In genomic region chr7:2472744-2473143, GRCh38 we compare ENCODE assay signal across 1 cellular context.
TF ChIP-seq lines count a peak whose summit lies in the region.

No MANE protein-coding gene starts in this region.

TF ChIP-seq in H1, 55 proteins besides CTCF, POLR2A, EP300 and RAD21:
- no peak for TF ChIP-seq BCL11A (IDR thresholded peaks at IDR 0.05; ENCODE audit: low read depth in 2 of 2, low read length in 2 of 2)
- TF ChIP-seq CHD2 (IDR thresholded peaks at IDR 0.05; ENCODE audit: low read length), result no peak
- TF ChIP-seq ZNF274 (IDR thresholded peaks at IDR 0.05; ENCODE audit: borderline replicate concordance, extremely low read depth, low read length), result no peak
- no peak for TF ChIP-seq RBBP5 (IDR thresholded peaks at IDR 0.05; ENCODE audit: borderline replicate concordance, low read depth, low read length)
- TF ChIP-seq SAP30 (IDR thresholded peaks at IDR 0.05; ENCODE audit: insufficient read depth, insufficient replicate concordance, low read length), result no peak
- TF ChIP-seq EGR1 (IDR thresholded peaks at IDR 0.05; ENCODE audit: borderline replicate concordance, low read depth, low read length), result no peak
- no peak for TF ChIP-seq TCF12 (IDR thresholded peaks at IDR 0.05; ENCODE audit: low read depth, low read length)
- no peak for TF ChIP-seq SIX5 (IDR thresholded peaks at IDR 0.05; ENCODE audit: low read depth, low read length)
